In the genomic region with DNA sequence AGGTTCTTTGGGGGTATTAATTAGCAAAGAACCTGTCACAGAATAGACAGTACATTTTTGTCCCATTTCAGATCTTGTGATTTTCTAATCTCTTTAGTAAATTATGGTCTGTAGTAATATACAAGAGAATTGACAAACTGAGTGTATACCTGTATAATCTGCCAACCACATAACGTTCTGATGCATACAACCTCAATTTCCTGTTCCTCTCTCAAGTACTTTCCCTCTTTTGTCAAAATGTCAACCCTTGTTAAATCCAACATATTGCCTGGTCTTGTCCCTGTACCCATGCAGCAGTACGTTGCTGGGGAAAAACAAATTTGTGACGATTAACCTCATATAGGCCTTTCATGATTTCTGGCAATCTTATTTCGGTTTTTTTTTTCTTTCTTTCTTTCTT, we compare ENCODE assay signal across 9 cellular contexts. TPM values are rescaled to one million over a fixed set of nuclear protein-coding genes. Genes with fewer than 3 reads are reported as not detected.
DNase-seq lines count a peak whose midpoint lies in the region; ATAC-seq and TF ChIP-seq lines count a peak whose summit lies in the region.
"Had no signal": no experiment of that assay in that cellular context is flagged by ENCODE, and none has a peak within 500 bp of the region (broad histone marks: within the 10 kb centered on the region; RNA-seq: fewer than 3 reads in every experiment).

No MANE protein-coding gene starts in this region.

- peaks cover 7% of the 10 kb centered on the region for H3K4me1 Mint-ChIP-seq in MCF 10A (ENCODE audit: insufficient read depth, unreplicated experiment)
- peaks cover 20% of the 10 kb centered on the region for H3K4me1 Mint-ChIP-seq in activated CD4-positive, alpha-beta memory T cell treated with anti-CD3 and anti-CD28 coated beads for 36 hours (ENCODE audit: low read depth)

- POLR2A ChIA-PET in MCF 10A (lab: Yijun Ruan, JAX): interaction anchor here (0.6 to 4.7 kb wide), 16 partner anchors 12 to 1811 kb away, joined by 3 to 76 read pairs (median 8); a partner anchor contains a TSS
- POLR2A ChIA-PET in activated CD4-positive, alpha-beta memory T cell treated with anti-CD3 and anti-CD28 coated beads for 36 hours (lab: Charles Lee): no interaction called here

- intact Hi-C loops in breast epithelium (cut with DNase I; ENCODE audit: low total_unique reads) (no loop called here), MCF 10A (cut with micrococcal nuclease) (loop anchor here (2.0 to 5.0 kb wide), 7 partner anchors 37 to 347 kb away; a partner anchor contains a TSS)
- intact Hi-C loops in activated CD4-positive, alpha-beta memory T cell treated with anti-CD3 and anti-CD28 coated beads for 36 hours (cut with micrococcal nuclease): loop anchor here (1.0 to 10.0 kb wide), 9 partner anchors 61 to 913 kb away; a partner anchor contains a TSS

- BruUV-seq in MCF 10A (replicated peaks; lab: Mats Ljungman, UMichigan): no TSS peak

- DNase-seq in breast epithelium (ENCODE audit: low spot score in 2 of 2) (no peak), MCF 10A (ENCODE audit: unreplicated experiment) (no peak), thoracic aorta (ENCODE audit: low spot score) (no peak), C1 segment of cervical spinal cord (lab: John Stamatoyannopoulos, UW) (no peak)
- no peak for DNase-seq in activated CD4-positive, alpha-beta memory T cell treated with anti-CD3 and anti-CD28 coated beads for 36 hours
- DNase-seq: activated T-cell treated with anti-CD3 and anti-CD28 coated beads for 4 hours had no signal

- no peaks in the 10 kb centered on the region for H3K9me3 Mint-ChIP-seq in MCF 10A (ENCODE audit: unreplicated experiment)
- no peaks in the 10 kb centered on the region for H3K9me3 Mint-ChIP-seq in activated CD4-positive, alpha-beta memory T cell treated with anti-CD3 and anti-CD28 coated beads for 36 hours

- no peaks in the 10 kb centered on the region for H3K27me3 Mint-ChIP-seq in MCF 10A (ENCODE audit: insufficient read depth, unreplicated experiment)
- H3K27me3 Mint-ChIP-seq in activated CD4-positive, alpha-beta memory T cell treated with anti-CD3 and anti-CD28 coated beads for 36 hours: no peaks in the 10 kb centered on the region

- no peaks in the 10 kb centered on the region for H3K27me3 ChIP-seq in breast epithelium
- peaks cover 28% of the 10 kb centered on the region for H3K27me3 ChIP-seq in iPS-15b (ENCODE audit: control insufficient read depth, insufficient read depth, low read length)
- H3K27me3 ChIP-seq in thoracic aorta (replicated peaks; ENCODE audit: insufficient read depth): no peaks in the 10 kb centered on the region

- no peaks in the 10 kb centered on the region for H3K36me3 Mint-ChIP-seq in MCF 10A (ENCODE audit: insufficient read depth, unreplicated experiment)
- peaks cover 18% of the 10 kb centered on the region for H3K36me3 Mint-ChIP-seq in activated CD4-positive, alpha-beta memory T cell treated with anti-CD3 and anti-CD28 coated beads for 36 hours

- H3K4me1 ChIP-seq in breast epithelium (peaks cover 0 to 6% of the 10 kb centered on the region in 2 donors), iPS-15b (ENCODE audit: control insufficient read depth, insufficient read depth, low read length) (no peaks in the 10 kb centered on the region), thoracic aorta (ENCODE audit: control insufficient read depth in 1 of 2, low read depth in 2 of 2) (peaks cover 8 to 21% of the 10 kb centered on the region in 2 donors)

- TF ChIP-seq CTCF in breast epithelium (IDR thresholded peaks at IDR 0.05) (no peak), MCF 10A (IDR thresholded peaks at IDR 0.05; ENCODE audit: unreplicated experiment) (no peak), thoracic aorta (IDR thresholded peaks at IDR 0.05) (no peak)

- no peaks in the 10 kb centered on the region for H3K36me3 ChIP-seq in breast epithelium
- H3K36me3 ChIP-seq in iPS-15b (ENCODE audit: control insufficient read depth, insufficient read depth, low read length): no peaks in the 10 kb centered on the region
- H3K36me3 ChIP-seq in thoracic aorta: no peaks in the 10 kb centered on the region

- no peak for TF ChIP-seq POLR2A in breast epithelium (IDR thresholded peaks at IDR 0.05)

- H3K9me3 ChIP-seq in breast epithelium: no peaks in the 10 kb centered on the region
- no peaks in the 10 kb centered on the region for H3K9me3 ChIP-seq in iPS-15b (ENCODE audit: control insufficient read depth, insufficient read depth, low read length)
- no peaks in the 10 kb centered on the region for H3K9me3 ChIP-seq in thoracic aorta

- no peak overlapping the region for H3K9ac ChIP-seq in iPS-15b (ENCODE audit: low read depth, low read length)

- CTCF ChIA-PET in MCF 10A (lab: Yijun Ruan, JAX): interaction anchor here (0.7 to 2.2 kb wide), 8 partner anchors 11 to 230 kb away, joined by 3 to 8 read pairs (median 5); no protein-coding TSS in a partner anchor
- CTCF ChIA-PET in activated CD4-positive, alpha-beta memory T cell treated with anti-CD3 and anti-CD28 coated beads for 36 hours (lab: Charles Lee): interaction anchor here (0.7 to 1.7 kb wide), 2 partner anchors 60 to 85 kb away, joined by 3 to 5 read pairs; a partner anchor contains a TSS

- H3K4me3 ChIP-seq in breast epithelium: peak overlapping the region in 2 of 3 donors; percentile 87 to 98
- H3K4me3 ChIP-seq in iPS-15b (ENCODE audit: low read depth, low read length): peak overlapping the region; percentile 77
- H3K4me3 ChIP-seq in thoracic aorta: peak overlapping the region; percentile 87

- no peak overlapping the region for H3K27ac Mint-ChIP-seq in MCF 10A (ENCODE audit: low read depth, unreplicated experiment)
- H3K27ac Mint-ChIP-seq in activated CD4-positive, alpha-beta memory T cell treated with anti-CD3 and anti-CD28 coated beads for 36 hours: peak overlapping the region; percentile 52

- ATAC-seq in thoracic aorta (ENCODE audit: insufficient number of reproducible peaks, low FRiP score, low read depth) (no peak), HG02885 (IDR thresholded peaks at IDR 0.05; ENCODE audit: poor library complexity, unreplicated experiment) (no peak), GM21423 (IDR thresholded peaks at IDR 0.05; ENCODE audit: unreplicated experiment) (no peak)

- no peak overlapping the region for H3K4me3 Mint-ChIP-seq in MCF 10A (ENCODE audit: unreplicated experiment)
- H3K4me3 Mint-ChIP-seq in activated CD4-positive, alpha-beta memory T cell treated with anti-CD3 and anti-CD28 coated beads for 36 hours: peak overlapping the region; percentile 99

- H3K27ac ChIP-seq in breast epithelium (no peak overlapping the region), thoracic aorta (no peak overlapping the region)

RNA-seq across cellular contexts. Expression of a gene that starts 1.1 kb away (rescaled TPM):
- total RNA-seq in breast epithelium (10 to 100 TPM; 20.8 to 23.0 (median 21.0) TPM), MCF 10A (2022) (41.8 and 51.8 TPM in 2 replicates), thoracic aorta (10 to 100 TPM; 12.3 to 20.4 TPM)
- 10 to 100 TPM; 12.7 to 13.8 TPM for total RNA-seq in activated CD4-positive, alpha-beta memory T cell treated with anti-CD3 and anti-CD28 coated beads for 36 hours

RNA-seq across cellular contexts. Expression of a gene that starts 1.3 kb away (rescaled TPM):
- 10 to 100 TPM; 20.5 to 26.6 (median 22.0) TPM for total RNA-seq in breast epithelium
- total RNA-seq in MCF 10A (2022): 29.9 and 35.2 TPM in 2 replicates
- total RNA-seq in activated CD4-positive, alpha-beta memory T cell treated with anti-CD3 and anti-CD28 coated beads for 36 hours: 10 to 100 TPM; 17.3 to 18.3 TPM
- 10 to 100 TPM; 35.0 to 66.1 TPM for total RNA-seq in thoracic aorta
